ENCODE assay signal across 26 cellular contexts in genomic region chr2:3970791-3971190, GRCh38.
"Had no signal": no experiment of that assay in that cellular context is flagged by ENCODE, and none has a peak within 500 bp of the region (broad histone marks: within the 10 kb centered on the region; RNA-seq: fewer than 3 reads in every experiment).

No MANE protein-coding gene starts in this region.

- H3K36me3 ChIP-seq: colonic mucosa, esophagus squamous epithelium, gastrocnemius medialis, heart right ventricle, left lung, lower lobe of right lung had no signal

- H3K4me1 ChIP-seq: colonic mucosa, esophagus squamous epithelium, gastrocnemius medialis, heart right ventricle, left lung, lower lobe of right lung had no signal

- FAIRE-seq: endometrium, islet of Langerhans, keratinocyte had no signal

- H3K27me3 ChIP-seq: colonic mucosa, gastrocnemius medialis had no signal

- H3K27ac ChIP-seq: colonic mucosa, epithelial cell of prostate, esophagus squamous epithelium, gastrocnemius medialis, heart right ventricle, left lung, lower lobe of right lung had no signal

- H3K4me3 ChIP-seq: colonic mucosa, esophagus squamous epithelium, gastrocnemius medialis, heart right ventricle, left lung, lower lobe of right lung had no signal

- DNase-seq: colonic mucosa; cortex of kidney; effector CD8-positive, alpha-beta T cell; effector memory CD8-positive, alpha-beta T cell; endodermal cell; erythroblast; esophagus squamous epithelium; foreskin fibroblast; foreskin melanocyte; gastrocnemius medialis; glutamatergic neuron; head of caudate nucleus; heart right ventricle; hippocampal formation; left cardiac atrium; left lung; left ventricle myocardium superior; lower lobe of right lung; mammary epithelial cell; mesendoderm; midbrain had no signal

- H3K9me3 ChIP-seq: colonic mucosa, esophagus squamous epithelium, gastrocnemius medialis, left lung, lower lobe of right lung had no signal

- ATAC-seq: effector memory CD8-positive, alpha-beta T cell; esophagus mucosa; gastrocnemius medialis; heart right ventricle; left cardiac atrium; left lung; left ventricle myocardium superior; lower lobe of right lung had no signal
